Comparison of ENCODE assay signal across 13 cellular contexts in genomic region chr9:3751125-3751758, GRCh38.
DNase-seq lines count a peak whose midpoint lies in the region; ATAC-seq, FAIRE-seq and TF ChIP-seq lines count a peak whose summit lies in the region.
"Had no signal": no experiment of that assay in that cellular context is flagged by ENCODE, and none has a peak within 500 bp of the region (broad histone marks: within the 10 kb centered on the region; RNA-seq: fewer than 3 reads in every experiment).

No MANE protein-coding gene starts in this region.

- no peak overlapping the region for H3K9ac ChIP-seq in HepG2 (ENCODE audit: insufficient read depth, low read depth, low read length)
- H3K9ac ChIP-seq in astrocyte (ENCODE audit: low read length), result no peak overlapping the region

- FAIRE-seq in HepG2 (lab: Jason Lieb, UNC) (no peak), astrocyte (lab: Jason Lieb, UNC) (peak; percentile 88)
- FAIRE-seq: GM18507 had no signal

- peaks cover 15% of the 10 kb centered on the region for H3K4me1 ChIP-seq in HepG2 (ENCODE audit: insufficient read depth, low read length)
- H3K4me1 ChIP-seq in right lobe of liver, result no peaks in the 10 kb centered on the region
- peaks cover 18% of the 10 kb centered on the region for H3K4me1 ChIP-seq in astrocyte (ENCODE audit: insufficient read depth, low read length)
- H3K4me1 ChIP-seq in vagina, result peaks cover 13% of the 10 kb centered on the region
- H3K4me1 ChIP-seq in CD8-positive, alpha-beta memory T cell (ENCODE audit: insufficient read depth, low read length), result no peaks in the 10 kb centered on the region
- H3K4me1 ChIP-seq: left ventricle myocardium inferior had no signal

- no peaks in the 10 kb centered on the region for H3K79me2 ChIP-seq in HepG2 (ENCODE audit: insufficient read depth, low read length)
- H3K79me2 ChIP-seq in astrocyte (ENCODE audit: insufficient read depth, low read length), result no peaks in the 10 kb centered on the region

- no peaks in the 10 kb centered on the region for H3K36me3 Mint-ChIP-seq in astrocyte (ENCODE audit: low read depth, unreplicated experiment)
- no peaks in the 10 kb centered on the region for H3K36me3 Mint-ChIP-seq in CD8-positive, alpha-beta memory T cell
- H3K36me3 Mint-ChIP-seq: CD4-positive, alpha-beta memory T cell; T-cell had no signal

- 17% methylated on average over 2 of the region's 2 CpGs for WGBS in HepG2 (ENCODE audit: low lambda C conversion rate)
- 63% methylated on average over 2 of the region's 2 CpGs for WGBS in right lobe of liver (ENCODE audit: insufficient coverage, low coverage, low lambda C conversion rate, missing lambda C conversion rate)

- in situ Hi-C loops in HepG2 (cut with HindIII; ENCODE audit: extremely low pct_ligation_motif_present, low pct_unique_long_range_greater_than_20kb), result no loop called here

- ATAC-seq in HepG2, result no peak
- ATAC-seq in right lobe of liver, result no peak
- ATAC-seq in Right ventricle myocardium superior (ENCODE audit: poor library complexity), result no peak
- ATAC-seq in HG03108 (IDR thresholded peaks at IDR 0.05; ENCODE audit: unreplicated experiment), result no peak
- ATAC-seq: T-cell had no signal

- no peaks in the 10 kb centered on the region for H3K9me3 Mint-ChIP-seq in astrocyte (ENCODE audit: unreplicated experiment)
- no peaks in the 10 kb centered on the region for H3K9me3 Mint-ChIP-seq in CD8-positive, alpha-beta memory T cell
- H3K9me3 Mint-ChIP-seq: T-cell had no signal

- H3K4me1 Mint-ChIP-seq in astrocyte (ENCODE audit: low read depth, unreplicated experiment), result peaks cover 33% of the 10 kb centered on the region
- H3K4me1 Mint-ChIP-seq in CD8-positive, alpha-beta memory T cell, result peaks cover 10 to 15% (median 10%) of the 10 kb centered on the region in 3 donors

- no TSS peak for BruUV-seq in HepG2 (replicated peaks; lab: Mats Ljungman, UMichigan)

- no peaks in the 10 kb centered on the region for H3K27me3 Mint-ChIP-seq in astrocyte (ENCODE audit: low read depth, unreplicated experiment)
- H3K27me3 Mint-ChIP-seq in CD8-positive, alpha-beta memory T cell, result peaks cover 1 to 5% of the 10 kb centered on the region in 2 donors

- H3K4me3 ChIP-seq in HepG2 (replicated peaks in 1 of 3; ENCODE audit: insufficient read depth in 1 of 3, low read depth in 2 of 3, low read length in 3 of 3) (no peak overlapping the region), right lobe of liver (no peak overlapping the region), astrocyte (ENCODE audit: insufficient read depth, low read depth, low read length) (no peak overlapping the region), vagina (no peak overlapping the region)
- H3K4me3 ChIP-seq in CD8-positive, alpha-beta memory T cell (ENCODE audit: low read length), result no peak overlapping the region
- H3K4me3 ChIP-seq: left ventricle myocardium inferior, sigmoid colon had no signal

- DNase-seq in HepG2 (ENCODE audit: low spot score) (peak; percentile 3), right lobe of liver (no peak), astrocyte (ENCODE audit: low read depth) (peak; percentile 82), iris pigment epithelial cell (ENCODE audit: low read depth) (peak; percentile 65), Right ventricle myocardium superior (no peak), vagina (ENCODE audit: extremely low spot score in 2 of 2) (no peak)
- no peak for DNase-seq in CD8-positive, alpha-beta memory T cell
- DNase-seq: CD4-positive, alpha-beta memory T cell; left ventricle myocardium inferior; sigmoid colon; T-cell had no signal

- H3K9me3 ChIP-seq in HepG2 (ENCODE audit: low read length), result no peaks in the 10 kb centered on the region
- no peaks in the 10 kb centered on the region for H3K9me3 ChIP-seq in right lobe of liver
- H3K9me3 ChIP-seq in astrocyte (ENCODE audit: insufficient read depth, low read depth, low read length), result no peaks in the 10 kb centered on the region
- no peaks in the 10 kb centered on the region for H3K9me3 ChIP-seq in vagina
- no peaks in the 10 kb centered on the region for H3K9me3 ChIP-seq in CD8-positive, alpha-beta memory T cell (ENCODE audit: low read length)
- H3K9me3 ChIP-seq: left ventricle myocardium inferior, sigmoid colon had no signal

- no peak overlapping the region for H3K4me2 ChIP-seq in HepG2 (ENCODE audit: low read depth, low read length)
- H3K4me2 ChIP-seq in astrocyte (ENCODE audit: low read length), result peak overlapping the region; percentile 5

- H3K36me3 ChIP-seq in HepG2 (replicated peaks in 1 of 2; ENCODE audit: control insufficient read depth in 1 of 2, insufficient read depth in 2 of 2, low read length in 2 of 2), result no peaks in the 10 kb centered on the region
- no peaks in the 10 kb centered on the region for H3K36me3 ChIP-seq in right lobe of liver
- no peaks in the 10 kb centered on the region for H3K36me3 ChIP-seq in astrocyte (ENCODE audit: insufficient read depth, low read length)
- no peaks in the 10 kb centered on the region for H3K36me3 ChIP-seq in vagina
- no peaks in the 10 kb centered on the region for H3K36me3 ChIP-seq in CD8-positive, alpha-beta memory T cell (ENCODE audit: insufficient read depth, low read length)
- H3K36me3 ChIP-seq: left ventricle myocardium inferior, sigmoid colon had no signal

- no peak for TF ChIP-seq POLR2A in HepG2 (IDR thresholded peaks at IDR 0.05; ENCODE audit: insufficient read depth in 1 of 2, low read depth in 2 of 2, low read length in 2 of 2)
- TF ChIP-seq POLR2A in right lobe of liver (IDR thresholded peaks at IDR 0.05), result no peak
- TF ChIP-seq POLR2A in vagina (IDR thresholded peaks at IDR 0.05), result no peak

- no peak overlapping the region for H3K27ac ChIP-seq in HepG2 (ENCODE audit: extremely low read length, insufficient read depth, low read length)
- no peak overlapping the region for H3K27ac ChIP-seq in right lobe of liver
- peak overlapping the region; percentile 8 for H3K27ac ChIP-seq in astrocyte (ENCODE audit: low read depth, low read length)
- H3K27ac ChIP-seq in vagina, result no peak overlapping the region
- H3K27ac ChIP-seq in CD8-positive, alpha-beta memory T cell (ENCODE audit: low read depth, low read length), result no peak overlapping the region
- H3K27ac ChIP-seq: left ventricle myocardium inferior, sigmoid colon had no signal

- H3K27me3 ChIP-seq in HepG2 (ENCODE audit: control insufficient read depth in 1 of 2, insufficient read depth in 2 of 2, low read length in 2 of 2) (no peaks in the 10 kb centered on the region), right lobe of liver (no peaks in the 10 kb centered on the region), astrocyte (ENCODE audit: insufficient read depth, low read length) (no peaks in the 10 kb centered on the region), vagina (no peaks in the 10 kb centered on the region)
- H3K27me3 ChIP-seq in CD8-positive, alpha-beta memory T cell (ENCODE audit: insufficient read depth, low read length, poor library complexity, severe bottlenecking), result no peaks in the 10 kb centered on the region
- H3K27me3 ChIP-seq: sigmoid colon had no signal

- TF ChIP-seq EP300 in HepG2 (IDR thresholded peaks at IDR 0.05; ENCODE audit: low read depth in 2 of 2, low read length in 2 of 2) (no peak), HepG2 (CRISPR knock-in tag; IDR thresholded peaks at IDR 0.05; ENCODE audit: borderline replicate concordance) (no peak)

- CTCF ChIA-PET in HepG2 (lab: Yijun Ruan, JAX; ENCODE audit: low intra/inter-chr PET ratio, low total read pairs), result no interaction called here
- CTCF ChIA-PET in CD8-positive, alpha-beta memory T cell (lab: Charles Lee), result no interaction called here

- H4K20me1 ChIP-seq in HepG2 (ENCODE audit: insufficient read depth, low read length) (no peaks in the 10 kb centered on the region), astrocyte (ENCODE audit: insufficient read depth, low read length) (no peaks in the 10 kb centered on the region)

- H2AFZ ChIP-seq in HepG2 (ENCODE audit: low read length) (no peak overlapping the region), astrocyte (ENCODE audit: low read depth, low read length) (no peak overlapping the region)

- intact Hi-C loops in HepG2 (cut with micrococcal nuclease; ENCODE audit: unreplicated experiment) (no loop called here), right lobe of liver (cut with DNase I) (no loop called here), Right ventricle myocardium superior (cut with DNase I) (no loop called here), vagina (cut with DNase I) (no loop called here)

- POLR2A ChIA-PET in HepG2 (lab: Yijun Ruan, JAX), result no interaction called here
- POLR2A ChIA-PET in CD8-positive, alpha-beta memory T cell (lab: Charles Lee), result no interaction called here

- no peak for TF ChIP-seq CTCF in HepG2 (CRISPR knock-in tag; IDR thresholded peaks at IDR 0.05)
- TF ChIP-seq CTCF in right lobe of liver (IDR thresholded peaks at IDR 0.05), result no peak
- TF ChIP-seq CTCF in astrocyte (IDR thresholded peaks at IDR 0.05; ENCODE audit: insufficient read depth, low read depth, low read length), result no peak
- no peak for TF ChIP-seq CTCF in vagina (IDR thresholded peaks at IDR 0.05)

- no peak overlapping the region for H3K4me3 Mint-ChIP-seq in astrocyte (ENCODE audit: unreplicated experiment)
- no peak overlapping the region for H3K4me3 Mint-ChIP-seq in CD8-positive, alpha-beta memory T cell
- H3K4me3 Mint-ChIP-seq: CD4-positive, alpha-beta memory T cell; T-cell had no signal

- peak overlapping the region; percentile 66 for H3K27ac Mint-ChIP-seq in astrocyte (ENCODE audit: unreplicated experiment)
- H3K27ac Mint-ChIP-seq in CD8-positive, alpha-beta memory T cell, result peak overlapping the region in 3 of 8 donors; percentile 4 to 69 (median 21)
- H3K27ac Mint-ChIP-seq: T-cell had no signal

- no peak for TF ChIP-seq RAD21 in HepG2 (CRISPR knock-in tag; IDR thresholded peaks at IDR 0.05)

TF ChIP-seq in HepG2, 621 proteins besides CTCF, POLR2A, EP300 and RAD21:
- TF ChIP-seq ZFAT (CRISPR knock-in tag; conservative IDR thresholded peaks at IDR 0.05) (no peak), SOX13 (IDR thresholded peaks at IDR 0.05) (no peak), SOX13 (CRISPR knock-in tag; conservative IDR thresholded peaks at IDR 0.05 in 1 of 2, IDR thresholded peaks at IDR 0.05 in 1 of 2) (peak in 1 of 2 experiments; percentile 9; a peak in 1 of 4 replicates)
TF ChIP-seq in HepG2: peak in this region for 1.

Comparison
In these comparisons a context has a peak if more than half of its experiments do, and no peak if none do; other contexts are left out.
1. DNase-seq: peak in HepG2 (single experiment), astrocyte (single experiment) and iris pigment epithelial cell (single experiment); none in right lobe of liver (0 of 3), Right ventricle myocardium superior (single experiment), vagina (0 of 2) and CD8-positive, alpha-beta memory T cell (0 of 5).